ENCODE assay signal across 8 cellular contexts in the genomic region with DNA sequence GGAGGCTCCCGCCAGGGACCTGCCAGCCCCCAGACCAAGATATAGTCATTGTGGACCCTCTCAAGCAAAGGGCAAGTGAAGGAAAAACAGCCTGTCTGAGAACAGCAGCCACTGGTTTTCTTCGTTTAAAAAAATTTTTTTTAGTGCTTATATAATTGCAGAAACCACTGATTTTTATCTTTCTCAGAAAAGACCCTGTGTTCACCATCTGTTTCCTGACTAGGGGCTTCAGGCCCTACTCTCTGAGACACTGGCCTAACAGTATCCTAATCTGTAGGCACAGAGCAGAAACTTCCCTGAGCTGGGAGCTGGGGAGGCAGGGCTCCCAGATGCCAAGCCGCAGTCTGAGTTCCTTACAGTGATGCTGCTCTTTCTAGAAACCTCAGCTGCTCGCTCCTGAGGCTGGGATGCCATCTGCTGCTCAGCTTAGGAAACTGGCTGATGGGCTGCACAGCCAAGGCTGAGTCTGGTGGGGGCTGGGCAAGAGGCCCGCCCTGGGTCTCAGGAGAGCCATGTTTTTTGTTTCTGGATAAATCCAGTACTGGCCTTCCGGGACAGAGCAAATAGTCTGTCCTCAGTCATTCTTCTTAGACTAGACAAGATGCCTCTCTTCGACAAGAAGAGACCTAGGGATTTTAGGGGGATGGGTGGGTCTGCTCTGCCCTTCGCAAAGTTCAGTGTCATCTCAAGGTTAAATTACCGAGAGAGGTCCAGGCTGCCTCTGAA. TPM values are rescaled to one million over a fixed set of nuclear protein-coding genes. Genes with fewer than 3 reads are reported as not detected.
DNase-seq lines count a peak whose midpoint lies in the region; ATAC-seq and TF ChIP-seq lines count a peak whose summit lies in the region.

No MANE protein-coding gene starts in this region.

- H3K4me3 Mint-ChIP-seq in HFFc6, result no peak overlapping the region

- peaks cover 2% of the 10 kb centered on the region for H3K27me3 Mint-ChIP-seq in HFFc6 (ENCODE audit: insufficient read depth)

- no peaks in the 10 kb centered on the region for H3K36me3 Mint-ChIP-seq in HFFc6 (ENCODE audit: low read depth)

- DNase-seq in EH (ENCODE audit: low read depth) (peak; percentile 92), HFFc6 (peak; percentile 87), NCI-H1436 treated with DMSO at 0.1 percent for 48 hours (lab: John Stamatoyannopoulos, UW) (peak; percentile 35), SW480 (ENCODE audit: low spot score) (peak; percentile 88), amniotic epithelial cell (ENCODE audit: low read depth) (peak; percentile 86), left cardiac atrium (peak; percentile 89), pulmonary artery endothelial cell (ENCODE audit: low read depth, low spot score) (peak; percentile 56)

- no peak overlapping the region for H3K27ac Mint-ChIP-seq in HFFc6

- intact Hi-C loops in left cardiac atrium (cut with DNase I), result loop anchor here (5.0 to 10.0 kb wide), 3 partner anchors 170 to 680 kb away; no protein-coding TSS in a partner anchor

- no peaks in the 10 kb centered on the region for H3K9me3 Mint-ChIP-seq in HFFc6

- H3K4me1 Mint-ChIP-seq in HFFc6 (ENCODE audit: low read depth), result peaks cover 12% of the 10 kb centered on the region; the same call in 1 of the 2 replicates

- TF ChIP-seq CTCF in HFFc6 (IDR thresholded peaks at IDR 0.05), result peak; percentile 89

- ATAC-seq in left cardiac atrium (peak; percentile 100), HG03025 (IDR thresholded peaks at IDR 0.05; ENCODE audit: low FRiP score, unreplicated experiment) (no peak)

RNA-seq across cellular contexts. Expression of a gene that starts 31.0 kb away (rescaled TPM):
- 100 to 1,000 TPM; 117 to 179 (median 140) TPM for total RNA-seq in HFFc6 (2021; fragmentation: NEBNext Ultra II Directional; extraction: Animal tissue kit (Norgen Biotek cat#: 25700))
- total RNA-seq in left cardiac atrium, result 100 to 1,000 TPM; 104 to 162 TPM
- 213 and 361 TPM in 2 replicates for total RNA-seq in pulmonary artery endothelial cell

Comparison
In these comparisons a context has a peak if more than half of its experiments do, and no peak if none do; other contexts are left out.
1. DNase-seq: peak in every context shown above with its lines; median percentile 92 in EH; 89 in left cardiac atrium; 88 in SW480; 87 in HFFc6; 86 in amniotic epithelial cell; 56 in pulmonary artery endothelial cell; 35 in NCI-H1436 treated with DMSO at 0.1 percent for 48 hours.